1 cellular context compared by ENCODE assay signal in genomic region chr19:1478934-1479707, GRCh38.
TF ChIP-seq lines count a peak whose summit lies in the region.

Gene C19orf25, minus strand, starts transcription at chr19:1479215. Its CDS starts 312 bp downstream, at chr19:1478903.

TF ChIP-seq in HepG2, 621 proteins besides CTCF, POLR2A, EP300 and RAD21 (continued from another document and continues in another):
- TF ChIP-seq ZNF597 (CRISPR knock-in tag; IDR thresholded peaks at IDR 0.05): no peak
- TF ChIP-seq ZNF3 (CRISPR knock-in tag; IDR thresholded peaks at IDR 0.05): no peak
- 0 out of 2 replicates have a peak, but pooled peaks have one; percentile 54 for TF ChIP-seq ZNF24 (IDR thresholded peaks at IDR 0.05)
- TF ChIP-seq TAF1 (CRISPR knock-in tag; IDR thresholded peaks at IDR 0.05): peak; percentile 71; the same call in 1 of the 2 replicates
- peak; percentile 9; the same call in 1 of the 2 replicates for TF ChIP-seq FOXO1 (CRISPR knock-in tag; IDR thresholded peaks at IDR 0.05)
- peak; percentile 77; the same call in 1 of the 3 replicates for TF ChIP-seq MXI1 (IDR thresholded peaks at IDR 0.05; ENCODE audit: borderline replicate concordance, low read depth, low read length)
- no peak for TF ChIP-seq ZNF512 (CRISPR knock-in tag; IDR thresholded peaks at IDR 0.05)
- no peak for TF ChIP-seq HNRNPK (IDR thresholded peaks at IDR 0.05; ENCODE audit: low read depth, low read length, poor library complexity, severe bottlenecking)
- TF ChIP-seq KDM3A (CRISPR knock-in tag; IDR thresholded peaks at IDR 0.05; ENCODE audit: low read depth): 0 out of 2 replicates have a peak, but pooled peaks have one; percentile 45
- no peak for TF ChIP-seq MTA1 (CRISPR knock-in tag; IDR thresholded peaks at IDR 0.05; ENCODE audit: borderline replicate concordance)
- TF ChIP-seq SP5 (CRISPR knock-in tag; IDR thresholded peaks at IDR 0.05; ENCODE audit: borderline replicate concordance, low read depth): peak; percentile 52
- no peak for TF ChIP-seq FOXP4 (CRISPR knock-in tag; IDR thresholded peaks at IDR 0.05)
- peak; percentile 71; the same call in 1 of the 2 replicates for TF ChIP-seq ZNF615 (CRISPR knock-in tag; IDR thresholded peaks at IDR 0.05; ENCODE audit: borderline replicate concordance)
- TF ChIP-seq MTF1 (CRISPR knock-in tag; IDR thresholded peaks at IDR 0.05): no peak
- peak; percentile 56 for TF ChIP-seq PHF21A (CRISPR knock-in tag; IDR thresholded peaks at IDR 0.05)
- no peak for TF ChIP-seq MZF1 (CRISPR knock-in tag; IDR thresholded peaks at IDR 0.05; ENCODE audit: borderline replicate concordance)
- TF ChIP-seq PHF8 (CRISPR knock-in tag; IDR thresholded peaks at IDR 0.05): peak; percentile 71; the same call in 1 of the 2 replicates
- TF ChIP-seq ZSCAN30 (CRISPR knock-in tag; IDR thresholded peaks at IDR 0.05): peak; percentile 96
- peak; percentile 37; the same call in 1 of the 2 replicates for TF ChIP-seq HCFC1 (IDR thresholded peaks at IDR 0.05; ENCODE audit: low read depth, low read length)
- TF ChIP-seq TCF7L2 (IDR thresholded peaks at IDR 0.05; ENCODE audit: low read depth, low read length): no peak
- no peak for TF ChIP-seq E2F2 (CRISPR knock-in tag; IDR thresholded peaks at IDR 0.05; ENCODE audit: borderline replicate concordance)
- no peak for TF ChIP-seq ZNF609 (CRISPR knock-in tag; IDR thresholded peaks at IDR 0.05; ENCODE audit: borderline replicate concordance)
- no peak for TF ChIP-seq CENPBD1 (CRISPR knock-in tag; IDR thresholded peaks at IDR 0.05; ENCODE audit: borderline replicate concordance, low read depth)
- TF ChIP-seq CBX5 (CRISPR knock-in tag; IDR thresholded peaks at IDR 0.05; ENCODE audit: borderline replicate concordance): no peak; the same call in 1 of the 2 replicates
- TF ChIP-seq NR3C1 (CRISPR knock-in tag; IDR thresholded peaks at IDR 0.05): no peak
- no peak for TF ChIP-seq XBP1 (CRISPR knock-in tag; IDR thresholded peaks at IDR 0.05)
- no peak for TF ChIP-seq ATF7-NPFF (CRISPR knock-in tag; IDR thresholded peaks at IDR 0.05; ENCODE audit: low read depth)
- peak; percentile 79; the same call in 1 of the 2 replicates for TF ChIP-seq CHD4 (IDR thresholded peaks at IDR 0.05; ENCODE audit: borderline replicate concordance, low read length)
- peak; percentile 76 for TF ChIP-seq KLF9 (CRISPR knock-in tag; IDR thresholded peaks at IDR 0.05; ENCODE audit: low read depth)
- TF ChIP-seq ZNF274 (CRISPR knock-in tag; IDR thresholded peaks at IDR 0.05): peak; percentile 73; the same call in 1 of the 2 replicates
- no peak for TF ChIP-seq SIX4 (CRISPR knock-in tag; IDR thresholded peaks at IDR 0.05)
- no peak for TF ChIP-seq KLF15 (CRISPR knock-in tag; IDR thresholded peaks at IDR 0.05; ENCODE audit: borderline replicate concordance)
- TF ChIP-seq MED8 (CRISPR knock-in tag; IDR thresholded peaks at IDR 0.05; ENCODE audit: insufficient replicate concordance): no peak
- TF ChIP-seq ZNF280D (CRISPR knock-in tag; IDR thresholded peaks at IDR 0.05): peak; percentile 40
- TF ChIP-seq CREBL2 (CRISPR knock-in tag; IDR thresholded peaks at IDR 0.05; ENCODE audit: borderline replicate concordance): no peak
- TF ChIP-seq CHCHD3 (CRISPR knock-in tag; IDR thresholded peaks at IDR 0.05): no peak
- TF ChIP-seq IKZF4 (CRISPR knock-in tag; IDR thresholded peaks at IDR 0.05; ENCODE audit: borderline replicate concordance, low read depth, not compliant biosample characterization): no peak
- no peak for TF ChIP-seq HNF1A (IDR thresholded peaks at IDR 0.05; ENCODE audit: low read depth)
- TF ChIP-seq HNF1A (CRISPR knock-in tag; IDR thresholded peaks at IDR 0.05; ENCODE audit: borderline replicate concordance): no peak
- TF ChIP-seq MEIS2 (CRISPR knock-in tag; IDR thresholded peaks at IDR 0.05): no peak
- TF ChIP-seq SNRNP70 (IDR thresholded peaks at IDR 0.05; ENCODE audit: low read depth, low read length): no peak
